Comparison of ENCODE assay signal across 16 cellular contexts in the genomic region with DNA sequence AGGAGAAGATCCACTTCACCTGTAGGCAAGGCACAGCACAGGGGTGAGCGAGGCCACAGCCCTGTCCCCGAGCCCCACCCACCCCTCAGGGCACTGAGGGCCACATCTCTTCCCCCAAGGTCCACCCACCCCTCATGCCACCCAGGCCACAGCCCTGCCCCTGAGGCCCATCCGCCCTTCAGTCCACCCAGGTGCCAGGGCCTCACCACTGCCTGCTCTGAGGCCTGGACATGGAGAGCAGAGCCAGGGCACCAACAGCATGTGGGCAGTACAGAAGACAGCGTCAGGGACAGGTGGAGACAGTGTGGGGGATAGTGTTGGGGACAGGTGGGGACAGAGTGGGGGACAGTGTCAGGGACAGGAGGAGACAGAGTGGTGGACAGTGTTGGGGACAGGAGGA.
DNase-seq lines count a peak whose midpoint lies in the region; ATAC-seq, FAIRE-seq and TF ChIP-seq lines count a peak whose summit lies in the region.
"Had no signal": no experiment of that assay in that cellular context is flagged by ENCODE, and none has a peak within 500 bp of the region (broad histone marks: within the 10 kb centered on the region; RNA-seq: fewer than 3 reads in every experiment).

No MANE protein-coding gene starts in this region.

- H3K27ac ChIP-seq in kidney (ENCODE audit: low read depth in 2 of 2, low read length in 2 of 2): no peak overlapping the region
- H3K27ac ChIP-seq in trophoblast cell (ENCODE audit: low read depth, low read length): no peak overlapping the region
- no peak overlapping the region for H3K27ac ChIP-seq in SK-N-SH (ENCODE audit: low read depth in 2 of 2, low read length in 1 of 2)
- H3K27ac ChIP-seq: BLaER1 treated with 17β-estradiol and CSF1 and Interleukin-3, amounts not matched to agents 10 nM and 100 nM; HL-60 had no signal

- FAIRE-seq in kidney (lab: Jason Lieb, UNC): no peak
- FAIRE-seq: GM12891 had no signal

- POLR2A ChIA-PET in SK-N-SH (lab: Yijun Ruan, JAX): no interaction called here

- no peak overlapping the region for H2BK12ac ChIP-seq in trophoblast cell (ENCODE audit: low read length)

- TF ChIP-seq EP300 in SK-N-SH (IDR thresholded peaks at IDR 0.05; ENCODE audit: borderline replicate concordance in 1 of 2, low read depth in 1 of 2, low read length in 1 of 2): no peak

- no peak overlapping the region for H3K14ac ChIP-seq in trophoblast cell (ENCODE audit: low read length)

- no peak overlapping the region for H4K91ac ChIP-seq in trophoblast cell (ENCODE audit: low read depth, low read length)

- H3K4me2 ChIP-seq in trophoblast cell (ENCODE audit: low read length) (no peak overlapping the region), SK-N-SH (no peak overlapping the region)
- H3K4me2 ChIP-seq: BLaER1 treated with 17β-estradiol and CSF1 and Interleukin-3, amounts not matched to agents 10 nM and 100 nM; GM23338 had no signal

- H3K27me3 ChIP-seq in trophoblast cell (ENCODE audit: insufficient read depth, low read length): no peaks in the 10 kb centered on the region
- no peaks in the 10 kb centered on the region for H3K27me3 ChIP-seq in SK-N-SH (ENCODE audit: insufficient read depth)
- H3K27me3 ChIP-seq: BLaER1 treated with 17β-estradiol and CSF1 and Interleukin-3, amounts not matched to agents 10 nM and 100 nM had no signal

- H3K79me2 ChIP-seq in trophoblast cell (ENCODE audit: control insufficient read depth, insufficient read depth, low read length, poor library complexity) (no peaks in the 10 kb centered on the region), SK-N-SH (ENCODE audit: insufficient read depth) (no peaks in the 10 kb centered on the region)

- H3K4ac ChIP-seq in trophoblast cell (ENCODE audit: low read depth, low read length): no peak overlapping the region

- no peak for DNase-seq in left ventricle myocardium superior
- DNase-seq in Right ventricle myocardium inferior (ENCODE audit: missing footprints): no peak
- DNase-seq in kidney: peak; percentile 64
- DNase-seq in trophoblast cell: no peak
- DNase-seq in SK-N-SH: no peak
- no peak for DNase-seq in NCI-H82 treated with DMSO at 0.1 percent for 48 hours (lab: John Stamatoyannopoulos, UW; ENCODE audit: unreplicated experiment)
- no peak for DNase-seq in DMS79 (lab: John Stamatoyannopoulos, UW)
- DNase-seq: ACHN; Calu3; CD4-positive, CD25-positive, alpha-beta regulatory T cell; DMS 273 treated with DMSO at 0.1 percent for 48 hours; H7 had no signal

- no peaks in the 10 kb centered on the region for H4K20me1 ChIP-seq in SK-N-SH (ENCODE audit: insufficient read depth)
- H4K20me1 ChIP-seq: BLaER1 treated with 17β-estradiol and CSF1 and Interleukin-3, amounts not matched to agents 10 nM and 100 nM had no signal

- intact Hi-C loops in left ventricle myocardium superior (cut with micrococcal nuclease): no loop called here
- intact Hi-C loops in Right ventricle myocardium inferior (cut with DNase I): no loop called here
- intact Hi-C loops in kidney (cut with DNase I): no loop called here

- H3K9ac ChIP-seq in kidney (ENCODE audit: low read length in 2 of 2) (no peak overlapping the region), trophoblast cell (ENCODE audit: low read length) (no peak overlapping the region), SK-N-SH (no peak overlapping the region)
- H3K9ac ChIP-seq: BLaER1 treated with 17β-estradiol and CSF1 and Interleukin-3, amounts not matched to agents 10 nM and 100 nM had no signal

- no peaks in the 10 kb centered on the region for H3K79me1 ChIP-seq in trophoblast cell (ENCODE audit: low read length)

- H2BK5ac ChIP-seq in trophoblast cell (ENCODE audit: low read depth, low read length, poor library complexity): no peak overlapping the region

- no CpG with 5 or more reads among the region's 4 CpGs for whole genome bisulfite sequencing in trophoblast cell (ENCODE audit: extremely low coverage, insufficient coverage, insufficient read length)
- WGBS in SK-N-SH (ENCODE audit: low lambda C conversion rate): 17% methylated on average over 1 of the region's 4 CpGs

- no peaks in the 10 kb centered on the region for H3K9me2 ChIP-seq in SK-N-SH

- no peaks in the 10 kb centered on the region for H3F3A ChIP-seq in SK-N-SH (replicated peaks; ENCODE audit: insufficient read depth)

- H3K4me3 ChIP-seq in kidney (ENCODE audit: low read length in 2 of 2) (no peak overlapping the region), trophoblast cell (ENCODE audit: low read depth, low read length) (peak overlapping the region; percentile 53), SK-N-SH (ENCODE audit: low read depth in 2 of 2, low read length in 1 of 2) (no peak overlapping the region)
- H3K4me3 ChIP-seq: BLaER1 treated with 17β-estradiol and CSF1 and Interleukin-3, amounts not matched to agents 10 nM and 100 nM; GM23338 had no signal

- no peak for TF ChIP-seq RAD21 in SK-N-SH (IDR thresholded peaks at IDR 0.05; ENCODE audit: low read length)

- H3K9me3 ChIP-seq in kidney (ENCODE audit: control insufficient read depth in 1 of 2, low read length in 2 of 2) (peaks cover 0 to 4% of the 10 kb centered on the region in 2 donors), trophoblast cell (ENCODE audit: insufficient read depth, low read depth, low read length) (peaks cover 68% of the 10 kb centered on the region), SK-N-SH (no peaks in the 10 kb centered on the region)

- no peak overlapping the region for H3K18ac ChIP-seq in trophoblast cell (ENCODE audit: low read length)

- no peak overlapping the region for H2AK5ac ChIP-seq in trophoblast cell (ENCODE audit: low read length)

- H3K36me3 ChIP-seq in kidney (ENCODE audit: control insufficient read depth in 1 of 2, insufficient read depth in 2 of 2, low read length in 2 of 2): no peaks in the 10 kb centered on the region
- no peaks in the 10 kb centered on the region for H3K36me3 ChIP-seq in trophoblast cell (ENCODE audit: control insufficient read depth in 1 of 2, insufficient read depth in 2 of 2, low read length in 2 of 2)
- H3K36me3 ChIP-seq in SK-N-SH (replicated peaks in 1 of 2; ENCODE audit: control insufficient read depth in 1 of 2, insufficient read depth in 2 of 2, low read length in 1 of 2): no peaks in the 10 kb centered on the region
- H3K36me3 ChIP-seq: BLaER1 treated with 17β-estradiol and CSF1 and Interleukin-3, amounts not matched to agents 10 nM and 100 nM had no signal

- H3K4me1 ChIP-seq in kidney (ENCODE audit: control insufficient read depth in 1 of 2, insufficient read depth in 1 of 2, low read depth in 1 of 2, low read length in 2 of 2): peaks cover 0 to 6% of the 10 kb centered on the region in 2 donors
- H3K4me1 ChIP-seq in trophoblast cell (ENCODE audit: control insufficient read depth in 1 of 2, insufficient read depth in 2 of 2, low read length in 2 of 2): no peaks in the 10 kb centered on the region
- H3K4me1 ChIP-seq in SK-N-SH (ENCODE audit: control insufficient read depth in 1 of 2, insufficient read depth in 2 of 2, low read depth in 1 of 2, low read length in 1 of 2): no peaks in the 10 kb centered on the region; a peak in 1 of 4 replicates

- H3K23ac ChIP-seq in trophoblast cell (ENCODE audit: low read length): no peak overlapping the region

- H2BK120ac ChIP-seq in trophoblast cell (ENCODE audit: insufficient read depth, low read length, poor library complexity): no peak overlapping the region

- ATAC-seq in left ventricle myocardium superior: peak; percentile 12
- no peak for ATAC-seq in Right ventricle myocardium inferior
- ATAC-seq: GM23338 had no signal

- TF ChIP-seq CTCF in kidney (IDR thresholded peaks at IDR 0.05; ENCODE audit: borderline replicate concordance, extremely low read depth, insufficient read depth): no peak
- TF ChIP-seq CTCF in SK-N-SH (IDR thresholded peaks at IDR 0.05): no peak

- no peak overlapping the region for H4K8ac ChIP-seq in trophoblast cell (ENCODE audit: low read depth, low read length)

- no peak overlapping the region for H4K12ac ChIP-seq in trophoblast cell (ENCODE audit: low read depth, low read length)

- CTCF ChIA-PET in SK-N-SH (lab: Yijun Ruan, JAX): no interaction called here

- no peak overlapping the region for H2AFZ ChIP-seq in trophoblast cell (ENCODE audit: insufficient read depth, low read length, poor library complexity)
- no peak overlapping the region for H2AFZ ChIP-seq in SK-N-SH (ENCODE audit: low read depth)
- H2AFZ ChIP-seq: GM23338 had no signal

TF ChIP-seq in SK-N-SH, 30 proteins besides CTCF, POLR2A, EP300 and RAD21 (continues in another document):
- TF ChIP-seq USF2 (IDR thresholded peaks at IDR 0.05; ENCODE audit: borderline replicate concordance, low read depth, low read length): no peak
- no peak for TF ChIP-seq EZH2phosphoT487 (IDR thresholded peaks at IDR 0.05; ENCODE audit: borderline replicate concordance, low read depth)
- no peak for TF ChIP-seq JUND (IDR thresholded peaks at IDR 0.05)
- no peak for TF ChIP-seq RCOR1 (IDR thresholded peaks at IDR 0.05; ENCODE audit: low read length)
- no peak for TF ChIP-seq GATA2 (CRISPR knock-in tag; IDR thresholded peaks at IDR 0.05)
- TF ChIP-seq POLR2AphosphoS5 (IDR thresholded peaks at IDR 0.05; ENCODE audit: low read depth, low read length): no peak
- no peak for TF ChIP-seq SIN3A (IDR thresholded peaks at IDR 0.05; ENCODE audit: borderline replicate concordance, low read depth, low read length)
- no peak for TF ChIP-seq ELF1 (IDR thresholded peaks at IDR 0.05)
- TF ChIP-seq GABPA (IDR thresholded peaks at IDR 0.05; ENCODE audit: low read depth): no peak
- TF ChIP-seq TCF12 (IDR thresholded peaks at IDR 0.05): no peak
